Comparison of ENCODE assay signal across 10 cellular contexts in the genomic region with DNA sequence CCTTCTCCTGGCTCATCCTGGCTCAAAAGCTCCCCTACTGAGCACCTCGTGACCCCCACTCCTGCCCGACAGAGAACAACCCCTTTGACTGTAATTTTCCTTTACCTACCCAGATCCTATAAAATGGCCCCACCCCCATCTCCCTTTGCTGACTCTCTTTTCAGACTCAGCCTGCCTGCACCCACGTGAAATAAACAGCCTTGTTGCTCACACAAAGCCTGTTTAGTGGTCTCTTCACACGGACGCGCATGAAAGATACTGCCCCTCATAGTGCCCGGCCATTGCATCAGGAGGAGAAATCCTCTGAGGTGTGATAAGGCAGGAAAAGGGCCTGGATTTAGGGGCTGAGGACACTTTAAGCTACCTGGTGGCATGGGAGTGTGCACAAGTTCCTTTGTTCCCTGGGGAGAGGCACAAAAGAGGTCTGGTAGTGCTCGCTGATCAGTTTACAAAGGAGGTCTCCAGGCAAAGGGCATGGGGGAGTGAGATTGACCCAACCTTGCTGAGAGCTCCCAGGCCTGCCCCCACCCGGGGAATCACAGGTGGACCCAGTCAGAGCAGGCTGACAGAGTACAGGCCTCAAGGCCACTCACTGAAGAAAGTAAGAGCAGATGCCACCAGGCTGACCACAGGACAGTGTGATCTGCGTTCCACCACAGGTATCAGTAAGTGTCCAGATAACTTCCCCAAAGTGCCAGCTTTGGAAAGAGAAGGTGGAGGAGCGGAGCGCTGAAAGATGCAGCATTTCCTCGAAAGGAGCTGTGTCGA. TPM values are rescaled to one million over a fixed set of nuclear protein-coding genes. Genes with fewer than 3 reads are reported as not detected.
A peak's percentile ranks its signal among the peaks of the same experiment; 100 is the strongest.
DNase-seq lines count a peak whose midpoint lies in the region; ATAC-seq, FAIRE-seq and TF ChIP-seq lines count a peak whose summit lies in the region.
"Not testable (repeated sequence)": the region's sequence is repeated elsewhere in the genome, so short reads cannot be mapped to it uniquely, and the experiment has no call there.
"Had no signal": no experiment of that assay in that cellular context is flagged by ENCODE, and none has a peak within 500 bp of the region (broad histone marks: within the 10 kb centered on the region; RNA-seq: fewer than 3 reads in every experiment).

No MANE protein-coding gene starts in this region.

- not testable (repeated sequence) for H3K4me1 ChIP-seq in HUES6 (ENCODE audit: control insufficient read depth, insufficient read depth, low read length); mesenchymal stem cell (ENCODE audit: control insufficient read depth, insufficient read depth, low read depth, low read length); neuronal stem cell (ENCODE audit: control insufficient read depth in 2 of 2, insufficient read depth in 1 of 2, low read depth in 1 of 2, low read length in 2 of 2)
- H3K4me1 ChIP-seq in OCI-LY3 (ENCODE audit: low read length): peaks cover 52% of the 10 kb centered on the region
- peaks cover 8 to 17% of the 10 kb centered on the region in 2 experiments for H3K4me1 ChIP-seq in K562 (replicated peaks in 1 of 2; ENCODE audit: control insufficient read depth in 2 of 2, insufficient read depth in 2 of 2, low read length in 2 of 2)

- peak; percentile 38 for FAIRE-seq in GM12892 (lab: Jason Lieb, UNC)
- not testable (repeated sequence) for FAIRE-seq in K562 (lab: Jason Lieb, UNC)

- TF ChIP-seq EP300 in K562 (IDR thresholded peaks at IDR 0.05; ENCODE audit: low read length): not testable (repeated sequence)

- H4K91ac ChIP-seq in mesenchymal stem cell (ENCODE audit: low read length): peak overlapping the region; percentile 44
- not testable (repeated sequence) for H4K91ac ChIP-seq in neuronal stem cell (ENCODE audit: low read depth, low read length, poor library complexity)

- peak overlapping the region in 1 of 2 experiments; percentile 9 for H3K4ac ChIP-seq in mesenchymal stem cell (ENCODE audit: low read depth in 1 of 2, low read length in 2 of 2)
- H3K4ac ChIP-seq in neuronal stem cell (ENCODE audit: low read length): not testable (repeated sequence)

- not testable (repeated sequence) for H3K27me3 ChIP-seq in HUES6 (ENCODE audit: control insufficient read depth, insufficient read depth, low read length); OCI-LY3 (ENCODE audit: low read depth, low read length); K562 (ENCODE audit: control insufficient read depth in 2 of 2, insufficient read depth in 2 of 2, low read length in 2 of 2); mesenchymal stem cell (ENCODE audit: control insufficient read depth in 1 of 2, insufficient read depth in 1 of 2, low read length in 2 of 2); neuronal stem cell (ENCODE audit: control insufficient read depth in 3 of 3, insufficient read depth in 3 of 3, low read depth in 1 of 3, low read length in 3 of 3)

- peak overlapping the region; percentile 96 for H4K8ac ChIP-seq in mesenchymal stem cell (ENCODE audit: low read length)
- H4K8ac ChIP-seq in neuronal stem cell (ENCODE audit: low read depth, low read length): not testable (repeated sequence)

- peak overlapping the region; percentile 49 to 69 for H3K18ac ChIP-seq in mesenchymal stem cell (ENCODE audit: low read depth in 1 of 2, low read length in 2 of 2)
- not testable (repeated sequence) for H3K18ac ChIP-seq in neuronal stem cell (ENCODE audit: low read length)

- WGBS in K562 (ENCODE audit: insufficient coverage, low coverage, missing lambda C conversion rate): 54% methylated on average over 12 of the region's 14 CpGs
- 68% methylated on average over 12 of the region's 14 CpGs for WGBS in mesenchymal stem cell
- no CpG with 5 or more reads among the region's 14 CpGs for WGBS in neuronal stem cell (ENCODE audit: extremely low coverage in 2 of 2, insufficient read length in 2 of 2, insufficient replicate concordance in 1 of 2), 2 donors

- H3K79me1 ChIP-seq in mesenchymal stem cell (replicated peaks; ENCODE audit: low read length, poor library complexity, severe bottlenecking); neuronal stem cell (ENCODE audit: low read depth, low read length): not testable (repeated sequence)

- CTCF ChIA-PET in K562 (lab: Yijun Ruan, JAX; ENCODE audit: low intra/inter-chr PET ratio): not testable (repeated sequence)

- H3K9ac ChIP-seq in HUES6 (ENCODE audit: low read length): peak overlapping the region; percentile 86
- peak overlapping the region; percentile 79 for H3K9ac ChIP-seq in OCI-LY3 (ENCODE audit: low read length)
- H3K9ac ChIP-seq in K562 (ENCODE audit: insufficient read depth in 1 of 2, low read depth in 2 of 2, low read length in 2 of 2): peak overlapping the region; percentile 72 to 90
- not testable (repeated sequence) for H3K9ac ChIP-seq in mesenchymal stem cell (ENCODE audit: low read length)
- H3K9ac ChIP-seq in neuronal stem cell (ENCODE audit: low read depth, low read length, poor library complexity): peak overlapping the region; percentile 25

- peak overlapping the region; percentile 29 for H2BK120ac ChIP-seq in mesenchymal stem cell (ENCODE audit: low read depth, low read length)
- H2BK120ac ChIP-seq in neuronal stem cell (ENCODE audit: low read depth, low read length): not testable (repeated sequence)

- H2AK5ac ChIP-seq in mesenchymal stem cell (ENCODE audit: low read length, severe bottlenecking): peak overlapping the region; percentile 69
- H2AK5ac ChIP-seq in neuronal stem cell (ENCODE audit: low read depth, low read length): not testable (repeated sequence)

- intact Hi-C loops in K562 (cut with micrococcal nuclease): not testable (repeated sequence)

- H3K36me3 ChIP-seq in HUES6 (ENCODE audit: control insufficient read depth, insufficient read depth, low read length) (peaks cover 11% of the 10 kb centered on the region; the same call in 1 of the 2 replicates), OCI-LY3 (replicated peaks; ENCODE audit: low read depth, low read length) (peaks cover 24% of the 10 kb centered on the region)
- not testable (repeated sequence) for H3K36me3 ChIP-seq in K562 (ENCODE audit: control insufficient read depth, insufficient read depth, low read length); mesenchymal stem cell (ENCODE audit: control insufficient read depth in 1 of 2, insufficient read depth in 2 of 2, low read depth in 1 of 2, low read length in 2 of 2); neuronal stem cell (replicated peaks in 1 of 2; ENCODE audit: control insufficient read depth in 2 of 2, insufficient read depth in 2 of 2, low read length in 2 of 2)

- not testable (repeated sequence) for TF ChIP-seq POLR2A in GM12892 (IDR thresholded peaks at IDR 0.05; ENCODE audit: low read depth, low read length); K562 (conservative IDR thresholded peaks at IDR 0.05)

- not testable (repeated sequence) for H3K9me3 ChIP-seq in HUES6 (ENCODE audit: control insufficient read depth, insufficient read depth, low read depth, low read length); OCI-LY3 (ENCODE audit: insufficient read depth, low read length); K562 (replicated peaks; ENCODE audit: control insufficient read depth, insufficient read depth, low read depth, low read length); mesenchymal stem cell (ENCODE audit: control insufficient read depth, low read length); neuronal stem cell (replicated peaks in 1 of 2; ENCODE audit: control insufficient read depth in 2 of 2, insufficient read depth in 1 of 2, low read depth in 1 of 2, low read length in 2 of 2)

- H2BK12ac ChIP-seq in mesenchymal stem cell (ENCODE audit: low read length in 2 of 2): peak overlapping the region; percentile 5 to 76
- H2BK12ac ChIP-seq in neuronal stem cell (ENCODE audit: low read length): not testable (repeated sequence)

- peak overlapping the region; percentile 44 for H2BK15ac ChIP-seq in mesenchymal stem cell (ENCODE audit: low read depth, poor library complexity, severe bottlenecking)
- not testable (repeated sequence) for H2BK15ac ChIP-seq in neuronal stem cell (ENCODE audit: low read length)

- TF ChIP-seq RAD21 in K562 (CRISPR knock-in tag; conservative IDR thresholded peaks at IDR 0.05 in 1 of 2, IDR thresholded peaks at IDR 0.05 in 1 of 2): not testable (repeated sequence)

- in situ Hi-C loops in K562 (cut with MboI): not testable (repeated sequence)

- not testable (repeated sequence) for BruUV-seq in K562 (replicated peaks; lab: Mats Ljungman, UMichigan)

- H3K27ac ChIP-seq in HUES6 (ENCODE audit: low read depth, low read length) (peak overlapping the region; percentile 81; the same call in 1 of the 2 replicates), OCI-LY3 (ENCODE audit: low read length) (peak overlapping the region; percentile 100), K562 (ENCODE audit: extremely low read depth, low read depth, low read length) (peak overlapping the region; percentile 87)
- H3K27ac ChIP-seq in mesenchymal stem cell (ENCODE audit: low read length, poor library complexity, severe bottlenecking); neuronal stem cell (replicated peaks; ENCODE audit: low read length): not testable (repeated sequence)

- not testable (repeated sequence) for H3K23ac ChIP-seq in mesenchymal stem cell (ENCODE audit: low read length in 2 of 2); neuronal stem cell (ENCODE audit: low read depth, low read length, poor library complexity)

- H2BK5ac ChIP-seq in mesenchymal stem cell (ENCODE audit: low read depth, low read length, poor library complexity, severe bottlenecking); neuronal stem cell (ENCODE audit: low read length): not testable (repeated sequence)

- ATAC-seq in K562: peak; percentile 81

- peaks cover 17% of the 10 kb centered on the region for H4K20me1 ChIP-seq in OCI-LY3 (ENCODE audit: insufficient read depth, low read length)
- not testable (repeated sequence) for H4K20me1 ChIP-seq in K562 (replicated peaks; ENCODE audit: control insufficient read depth, insufficient read depth, low read length)

- H3K4me3 ChIP-seq in HUES6 (ENCODE audit: low read depth, low read length): peak overlapping the region; percentile 4; the same call in 1 of the 2 replicates
- H3K4me3 ChIP-seq in OCI-LY3 (ENCODE audit: low read length): peak overlapping the region; percentile 67
- H3K4me3 ChIP-seq in K562; mesenchymal stem cell (ENCODE audit: insufficient read depth in 1 of 2, low read depth in 1 of 2, low read length in 2 of 2); neuronal stem cell (ENCODE audit: low read length in 2 of 2): not testable (repeated sequence)

- DNase-seq in GM12892 (ENCODE audit: insufficient read length); K562 (ENCODE audit: extremely low read depth in 1 of 4, low spot score in 3 of 4); mesenchymal stem cell; neuronal stem cell (ENCODE audit: low spot score): not testable (repeated sequence)
- peak; percentile 46 for DNase-seq in iPS DF 4.7 (ENCODE audit: extremely low read depth, low spot score)

- not testable (repeated sequence) for TF ChIP-seq CTCF in OCI-LY3 (IDR thresholded peaks at IDR 0.05; ENCODE audit: low read depth, low read length); K562 (IDR thresholded peaks at IDR 0.05 in 2 of 3, conservative IDR thresholded peaks at IDR 0.05 in 1 of 3; ENCODE audit: insufficient read depth in 2 of 3, low read depth in 1 of 3, low read length in 3 of 3)

- H3K4me2 ChIP-seq in OCI-LY3 (ENCODE audit: low read length) (peak overlapping the region; percentile 99), K562 (ENCODE audit: insufficient read depth, low read length) (peak overlapping the region; percentile 71)
- H3K4me2 ChIP-seq in mesenchymal stem cell (ENCODE audit: low read length, poor library complexity, severe bottlenecking); neuronal stem cell (ENCODE audit: insufficient read depth, low read length, poor library complexity, severe bottlenecking): not testable (repeated sequence)

- POLR2A ChIA-PET in K562 (lab: Yijun Ruan, JAX): interaction anchor here (0.6 to 2.6 kb wide), 7 partner anchors 9 to 152 kb away, joined by 3 to 8 read pairs (median 4); no protein-coding TSS in a partner anchor

- peaks cover 97% of the 10 kb centered on the region for H3K79me2 ChIP-seq in OCI-LY3 (ENCODE audit: low read length)
- H3K79me2 ChIP-seq in K562 (ENCODE audit: control insufficient read depth, insufficient read depth, low read length): peaks cover 44% of the 10 kb centered on the region

- not testable (repeated sequence) for H3K14ac ChIP-seq in mesenchymal stem cell (ENCODE audit: low read length in 2 of 2); neuronal stem cell (ENCODE audit: low read length)

- H3K9me1 ChIP-seq in K562 (ENCODE audit: control insufficient read depth, insufficient read depth, low read length): not testable (repeated sequence)

- not testable (repeated sequence) for H2AFZ ChIP-seq in OCI-LY3 (ENCODE audit: low read depth, low read length); mesenchymal stem cell (ENCODE audit: low read depth, low read length); neuronal stem cell (ENCODE audit: low read length)
- peak overlapping the region; percentile 71 for H2AFZ ChIP-seq in K562 (ENCODE audit: low read depth, low read length)

RNA-seq across cellular contexts. Expression of a gene that starts 17.8 kb away (rescaled TPM):
- polyA plus RNA-seq in GM12892 (2012; ENCODE audit: missing spikeins): 0.70 TPM
- total RNA-seq in K562 (2011; cell fraction: chromatin; rRNA removed; ENCODE audit: low replicate concordance): 5.2 and 5.4 TPM in 2 replicates
- 2.2 and 6.7 TPM in 2 replicates for total RNA-seq in K562 (2011; cell fraction: nucleolus; rRNA removed)
- total RNA-seq in K562 (2011; cell fraction: nucleoplasm; rRNA removed): 1.9 and 7.3 TPM in 2 replicates
- 1.1 and 1.2 TPM in 2 replicates for total RNA-seq in K562 (2014; rRNA removed)
- 1.3 and 1.5 TPM in 2 replicates for total RNA-seq in K562 (2014; rRNA removed; fragmentation: Illumina TruSeq; extraction: Trizol)
- 0.68 and 0.76 TPM in 2 replicates for total RNA-seq in K562 (2015; rRNA removed; fragmentation: Illumina TruSeq; extraction: Trizol)
- total RNA-seq in K562 (2021): 0.94 and 1.5 TPM in 2 replicates
- polyA plus RNA-seq in K562 (2011; rRNA removed): 1.2 and 1.6 TPM in 2 replicates
- 0.48 and 0.63 TPM in 2 replicates for polyA plus RNA-seq in K562 (2011; cell fraction: cytosol; rRNA removed)
- 3.0 and 4.2 TPM in 2 replicates for polyA plus RNA-seq in K562 (2011; cell fraction: nucleus; rRNA removed)
- polyA plus RNA-seq in K562 (2012): 1.1 and 2.5 TPM in 2 replicates
- polyA plus RNA-seq in K562 (2014; fragmentation: Illumina TruSeq; extraction: Trizol): 2.0 and 2.2 TPM in 2 replicates
- polyA plus RNA-seq in K562 (2014; fragmentation: Nextera tagmentation; extraction: Ambion mirVana): 1 to 10 TPM; 1.5 to 2.9 TPM
- polyA plus RNA-seq in K562 (2014; rRNA removed): 1.2 and 2.2 TPM in 2 replicates
- polyA minus RNA-seq in K562 (2011; rRNA and poly(A)+ RNA removed): 0.57 and 1.1 TPM in 2 replicates
- polyA minus RNA-seq in K562 (2011; cell fraction: cytosol; rRNA and poly(A)+ RNA removed): 1.4 and 1.5 TPM in 2 replicates
- polyA minus RNA-seq in K562 (2011; cell fraction: nucleus; rRNA and poly(A)+ RNA removed): 2.4 TPM in 2 replicates
- 123 TPM for polyA plus RNA-seq in mesenchymal stem cell (2013, experiment 1 of 2)
- 124 TPM for polyA plus RNA-seq in mesenchymal stem cell (2013, experiment 2 of 2)
- polyA plus RNA-seq in neuronal stem cell (2013, experiment 1 of 2): 0.15 TPM
- polyA plus RNA-seq in neuronal stem cell (2013, experiment 2 of 2): 0.03 TPM
- total RNA-seq: Caco-2; CD4-positive, alpha-beta T cell; SJCRH30 had no signal
